In genomic region chr6:117675658-117676301, GRCh38 we compare ENCODE assay signal across 8 cellular contexts. TPM values are rescaled to one million over a fixed set of nuclear protein-coding genes. Genes with fewer than 3 reads are reported as not detected.
DNase-seq lines count a peak whose midpoint lies in the region; ATAC-seq and TF ChIP-seq lines count a peak whose summit lies in the region.
"Not testable (repeated sequence)": the region's sequence is repeated elsewhere in the genome, so short reads cannot be mapped to it uniquely, and the experiment has no call there.

No MANE protein-coding gene starts in this region.

- ATAC-seq in GM18505 (IDR thresholded peaks at IDR 0.05; ENCODE audit: unreplicated experiment) (peak; percentile 27), HCT116 (peak; percentile 54), right cardiac atrium (peak; percentile 66 to 78)

- H3K27ac Mint-ChIP-seq in type B pancreatic cell = peak overlapping the region; percentile 95

- H4K20me1 ChIP-seq in HCT116 (ENCODE audit: insufficient read depth) = peaks cover 27% of the 10 kb centered on the region; the same call in 1 of the 2 replicates
- H4K20me1 ChIP-seq in mammary epithelial cell (ENCODE audit: insufficient read depth, low read length) = not testable (repeated sequence)

- H3K4me1 Mint-ChIP-seq in type B pancreatic cell (ENCODE audit: unreplicated experiment) = peaks cover 30% of the 10 kb centered on the region

- dilution Hi-C loops in mammary epithelial cell (cut with HindIII; ENCODE audit: low sequenced_read_pairs) = not testable (repeated sequence)

- H3K4me3 ChIP-seq in HCT116 (replicated peaks in 1 of 2; ENCODE audit: low read depth in 1 of 2, low read length in 2 of 2) = peak overlapping the region; percentile 71 to 75
- H3K4me3 ChIP-seq in WI38 (ENCODE audit: low read depth, low read length) = peak overlapping the region; percentile 79
- H3K4me3 ChIP-seq in mammary epithelial cell (replicated peaks in 1 of 3; ENCODE audit: insufficient read depth in 1 of 3, low read depth in 2 of 3, low read length in 3 of 3) = peak overlapping the region; percentile 75 to 82 (median 80)
- peak overlapping the region; percentile 83 for H3K4me3 ChIP-seq in right cardiac atrium (ENCODE audit: low read length)
- peak overlapping the region; percentile 57 for H3K4me3 ChIP-seq in neuron (ENCODE audit: low read length)

- not testable (repeated sequence) for H3K9me3 ChIP-seq in HCT116 (ENCODE audit: control insufficient read depth in 1 of 2, insufficient read depth in 1 of 2, low read depth in 1 of 2, low read length in 2 of 2); mammary epithelial cell (replicated peaks; ENCODE audit: insufficient read depth, low read length); right cardiac atrium (ENCODE audit: control insufficient read depth, low read length); neuron (ENCODE audit: low read length)

- TF ChIP-seq POLR2A in GM18505 (IDR thresholded peaks at IDR 0.05; ENCODE audit: borderline replicate concordance, extremely low read depth, insufficient read depth, insufficient read length) = peak; percentile 29
- not testable (repeated sequence) for TF ChIP-seq POLR2A in HCT116 (IDR thresholded peaks at IDR 0.05; ENCODE audit: borderline replicate concordance, extremely low read depth, insufficient read depth, insufficient read length)

- BruUV-seq in HCT116 (replicated peaks; lab: Mats Ljungman, UMichigan); mammary epithelial cell (replicated peaks; lab: Mats Ljungman, UMichigan): not testable (repeated sequence)

- not testable (repeated sequence) for TF ChIP-seq CTCF in HCT116 (IDR thresholded peaks at IDR 0.05 in 2 of 3, conservative IDR thresholded peaks at IDR 0.05 in 1 of 3; ENCODE audit: borderline replicate concordance in 1 of 3, insufficient read depth in 1 of 3, low read depth in 2 of 3, low read length in 2 of 3); WI38 (IDR thresholded peaks at IDR 0.05; ENCODE audit: low read depth, low read length); mammary epithelial cell (conservative IDR thresholded peaks at IDR 0.05 in 1 of 2, IDR thresholded peaks at IDR 0.05 in 1 of 2; ENCODE audit: extremely low read depth in 1 of 2, insufficient read depth in 1 of 2, low read depth in 1 of 2, low read length in 2 of 2); type B pancreatic cell (conservative IDR thresholded peaks at IDR 0.05)

- not testable (repeated sequence) for H3K9me2 ChIP-seq in HCT116 (ENCODE audit: insufficient read depth)

- H3K79me2 ChIP-seq in HCT116 (ENCODE audit: insufficient read depth, low read length) (peaks cover 65% of the 10 kb centered on the region), mammary epithelial cell (ENCODE audit: insufficient read depth, low read length) (peaks cover 54% of the 10 kb centered on the region)

- H3K27ac ChIP-seq in HCT116 (ENCODE audit: low read depth, low read length) = not testable (repeated sequence)
- H3K27ac ChIP-seq in mammary epithelial cell (ENCODE audit: insufficient read depth, low read depth, low read length) (peak overlapping the region; percentile 50), right cardiac atrium (ENCODE audit: low read length) (peak overlapping the region; percentile 2)

- RAD21 ChIA-PET in HCT116 (lab: Charles Lee; ENCODE audit: low non-redundant PET in 1 of 2, low total read pairs in 2 of 2, uncharacterized antibody in 2 of 2, unreplicated experiment in 2 of 2) = not testable (repeated sequence)

- peaks cover 28% of the 10 kb centered on the region for H3K36me3 Mint-ChIP-seq in type B pancreatic cell

- not testable (repeated sequence) for H3K36me3 ChIP-seq in HCT116 (ENCODE audit: control insufficient read depth in 1 of 2, insufficient read depth in 2 of 2, low read length in 2 of 2); mammary epithelial cell (ENCODE audit: insufficient read depth, low read length); neuron (ENCODE audit: insufficient read depth, low read length)

- POLR2A ChIA-PET in HCT116 (lab: Charles Lee) = not testable (repeated sequence)

- peak overlapping the region; percentile 96 for H3K4me3 Mint-ChIP-seq in type B pancreatic cell

- H3K4me1 ChIP-seq in HCT116 (ENCODE audit: control insufficient read depth in 1 of 2, insufficient read depth in 2 of 2, low read length in 2 of 2) (peaks cover 7 to 22% of the 10 kb centered on the region in 2 experiments; a peak in 3 of 4 replicates), mammary epithelial cell (ENCODE audit: insufficient read depth, low read length) (peaks cover 21% of the 10 kb centered on the region), neuron (ENCODE audit: insufficient read depth, low read length) (peaks cover 12% of the 10 kb centered on the region)
- H3K4me1 ChIP-seq in right cardiac atrium (ENCODE audit: control insufficient read depth, insufficient read depth, low read length) = not testable (repeated sequence)

- TF ChIP-seq RAD21 in HCT116 (IDR thresholded peaks at IDR 0.05; ENCODE audit: low read depth) = not testable (repeated sequence)

- in situ Hi-C loops in mammary epithelial cell (cut with MboI; ENCODE audit: low sequenced_read_pairs in 2 of 2) = not testable (repeated sequence)

- CTCF ChIA-PET in HCT116 (lab: Charles Lee); mammary epithelial cell (lab: Charles Lee; ENCODE audit: low non-redundant PET): not testable (repeated sequence)

- H3K9me3 Mint-ChIP-seq in type B pancreatic cell = not testable (repeated sequence)

- not testable (repeated sequence) for DNase-seq in HCT116 (ENCODE audit: low read depth, low spot score); type B pancreatic cell (ENCODE audit: extremely low spot score, unreplicated experiment)
- DNase-seq in HK-2 (ENCODE audit: unreplicated experiment) = peak; percentile 19
- peak; percentile 14 for DNase-seq in mammary epithelial cell
- DNase-seq in right cardiac atrium = peak; percentile 21 to 53 (median 51)

- H3K9ac ChIP-seq in HCT116 (ENCODE audit: low read length) (peak overlapping the region; percentile 81), mammary epithelial cell (ENCODE audit: insufficient read depth, low read length) (peak overlapping the region; percentile 79)

- H2AFZ ChIP-seq in HCT116 (ENCODE audit: low read depth, low read length, poor library complexity, severe bottlenecking); neuron (ENCODE audit: low read depth, low read length): not testable (repeated sequence)
- peak overlapping the region; percentile 74 for H2AFZ ChIP-seq in mammary epithelial cell (ENCODE audit: low read depth, low read length)

- peak overlapping the region; percentile 94 for H3K4me2 ChIP-seq in HCT116 (ENCODE audit: low read length)
- H3K4me2 ChIP-seq in mammary epithelial cell (ENCODE audit: insufficient read depth, low read depth, low read length) = peak overlapping the region; percentile 80

- not testable (repeated sequence) for H3K27me3 Mint-ChIP-seq in type B pancreatic cell

- WGBS in mammary epithelial cell (ENCODE audit: low coverage, missing lambda C conversion rate) = 3% methylated on average over 4 of the region's 62 CpGs
- WGBS in right cardiac atrium = under 1% methylated on average over 48 of the region's 62 CpGs

- intact Hi-C loops in HCT116 (cut with micrococcal nuclease) (loop anchor here (5.0 to 10.0 kb wide), 3 partner anchors 191 to 328 kb away; partner anchors contain the start of gene DCBLD1), mammary epithelial cell (cut with micrococcal nuclease) (loop anchor here (2.0 to 10.0 kb wide), 3 partner anchors 227 to 321 kb away; no protein-coding TSS in a partner anchor)
- intact Hi-C loops in right cardiac atrium (cut with DNase I) = not testable (repeated sequence)

- H3K27me3 ChIP-seq in HCT116 (ENCODE audit: insufficient read depth, low read length); mammary epithelial cell (ENCODE audit: insufficient read depth, low read length); right cardiac atrium (ENCODE audit: control insufficient read depth, insufficient read depth); neuron (ENCODE audit: insufficient read depth, low read length): not testable (repeated sequence)

RNA-seq across cellular contexts. Expression of gene NUS1, which starts 0.5 kb away (rescaled TPM):
- total RNA-seq in HCT116 (2021; ENCODE audit: unreplicated experiment) = 46.2 TPM
- 12.7 and 15.6 TPM in 2 replicates for polyA plus RNA-seq in HCT116 (2012)
- total RNA-seq in mammary epithelial cell = 10 to 100 TPM; 17.7 to 38.7 TPM
- 13.6 TPM for polyA plus RNA-seq in mammary epithelial cell
- polyA minus RNA-seq in mammary epithelial cell = 29.2 TPM
- 10 to 100 TPM; 17.9 to 23.2 (median 18.7) TPM for total RNA-seq in right cardiac atrium
- polyA plus RNA-seq in right cardiac atrium = 12.5 TPM
- total RNA-seq in type B pancreatic cell (ENCODE audit: low replicate concordance) = 36.5 and 42.1 TPM in 2 replicates
